In genomic region chr16:3190949-3191353, GRCh38 we compare ENCODE assay signal across 10 cellular contexts. TPM values are rescaled to one million over a fixed set of nuclear protein-coding genes. Genes with fewer than 3 reads are reported as not detected.
DNase-seq lines count a peak whose midpoint lies in the region; ATAC-seq, FAIRE-seq and TF ChIP-seq lines count a peak whose summit lies in the region.
"Had no signal": no experiment of that assay in that cellular context is flagged by ENCODE, and none has a peak within 500 bp of the region (broad histone marks: within the 10 kb centered on the region; RNA-seq: fewer than 3 reads in every experiment).

No MANE protein-coding gene starts in this region.

- H3K79me2 ChIP-seq in astrocyte (ENCODE audit: insufficient read depth, low read length) = no peaks in the 10 kb centered on the region

- H3K23ac ChIP-seq in IMR-90 (ENCODE audit: low read depth, low read length) = no peak overlapping the region

- no peaks in the 10 kb centered on the region for H3K9me1 ChIP-seq in IMR-90 (ENCODE audit: insufficient read depth, low read length)

- no peak for TF ChIP-seq RAD21 in IMR-90 (IDR thresholded peaks at IDR 0.05; ENCODE audit: low read length)

- dilution Hi-C loops in IMR-90 (cut with HindIII; ENCODE audit: low sequenced_read_pairs, unreplicated experiment) = no loop called here

- CTCF ChIA-PET in Calu3 (lab: Charles Lee) (interaction anchor here (0.8 to 0.9 kb wide), 2 partner anchors 20 to 73 kb away, joined by 3 to 12 read pairs; no protein-coding TSS in a partner anchor), IMR-90 (lab: Yijun Ruan, JAX) (no interaction called here)

- DNase-seq in Calu3 (no peak), IMR-90 (no peak), astrocyte (ENCODE audit: low read depth) (no peak), naive B cell (no peak), left lobe of liver (ENCODE audit: low spot score) (no peak), 8988T (no peak)
- DNase-seq: NCI-H187 had no signal

- TF ChIP-seq POLR2A in IMR-90 (IDR thresholded peaks at IDR 0.05; ENCODE audit: low read depth, low read length) = no peak

- no peak overlapping the region for H3K14ac ChIP-seq in IMR-90 (replicated peaks; ENCODE audit: low read depth, low read length)

- no peak overlapping the region for H2BK120ac ChIP-seq in IMR-90 (ENCODE audit: low read depth, low read length)

- H3K9me3 Mint-ChIP-seq in Calu3 (ENCODE audit: low read depth, unreplicated experiment) (no peaks in the 10 kb centered on the region), astrocyte (ENCODE audit: unreplicated experiment) (peaks cover 9% of the 10 kb centered on the region), naive B cell (peaks cover 0 to 39% (median 12%) of the 10 kb centered on the region in 7 donors)

- no peaks in the 10 kb centered on the region for H3K36me3 ChIP-seq in IMR-90 (ENCODE audit: control insufficient read depth, insufficient read depth, low read length)
- no peaks in the 10 kb centered on the region for H3K36me3 ChIP-seq in astrocyte (ENCODE audit: insufficient read depth, low read length)

- no peak overlapping the region for H3K27ac ChIP-seq in IMR-90 (ENCODE audit: insufficient read depth, low read length)
- H3K27ac ChIP-seq in astrocyte (ENCODE audit: low read depth, low read length) = no peak overlapping the region

- peak overlapping the region; percentile 49 for H3K4me3 ChIP-seq in IMR-90 (ENCODE audit: insufficient read depth, low read depth, low read length)
- H3K4me3 ChIP-seq in astrocyte (ENCODE audit: insufficient read depth, low read depth, low read length) = peak overlapping the region; percentile 41

- peaks cover 25% of the 10 kb centered on the region for H3K4me1 Mint-ChIP-seq in Calu3 (ENCODE audit: low read depth, unreplicated experiment)
- H3K4me1 Mint-ChIP-seq in astrocyte (ENCODE audit: low read depth, unreplicated experiment) = no peaks in the 10 kb centered on the region
- peaks cover 7 to 41% (median 17%) of the 10 kb centered on the region in 3 donors for H3K4me1 Mint-ChIP-seq in naive B cell

- peaks cover 2% of the 10 kb centered on the region for H4K20me1 ChIP-seq in IMR-90 (ENCODE audit: insufficient read depth, low read length)
- H4K20me1 ChIP-seq in astrocyte (ENCODE audit: insufficient read depth, low read length) = no peaks in the 10 kb centered on the region

- H3K4me2 ChIP-seq in IMR-90 (ENCODE audit: low read depth, low read length) (peak overlapping the region; percentile 85), astrocyte (ENCODE audit: low read length) (peak overlapping the region; percentile 79)

- ATAC-seq in IMR-90 (ENCODE audit: low read depth) (no peak), naive B cell (ENCODE audit: low read depth in 2 of 2) (peak in 1 of 2 donors; percentile 35), GM19463 (IDR thresholded peaks at IDR 0.05; ENCODE audit: unreplicated experiment) (no peak), GM18909 (IDR thresholded peaks at IDR 0.05; ENCODE audit: poor library complexity, unreplicated experiment) (no peak), left lobe of liver (no peak)

- H2AK9ac ChIP-seq in IMR-90 (replicated peaks; ENCODE audit: low read depth, low read length, poor library complexity) = no peak overlapping the region

- H3K27me3 ChIP-seq in IMR-90 (ENCODE audit: control insufficient read depth, insufficient read depth, low read length) (peaks cover 6% of the 10 kb centered on the region; the same call in 1 of the 2 replicates), astrocyte (ENCODE audit: insufficient read depth, low read length) (peaks cover 6% of the 10 kb centered on the region)

- no peak overlapping the region for H3K9ac ChIP-seq in IMR-90 (ENCODE audit: low read depth, low read length)
- H3K9ac ChIP-seq in astrocyte (ENCODE audit: low read length) = no peak overlapping the region

- H3K27ac Mint-ChIP-seq in Calu3 (ENCODE audit: unreplicated experiment) (peak overlapping the region; percentile 46), astrocyte (ENCODE audit: unreplicated experiment) (no peak overlapping the region), naive B cell (peak overlapping the region in 4 of 6 donors; percentile 58 to 90 (median 84))

- TF ChIP-seq CTCF in Calu3 (IDR thresholded peaks at IDR 0.05; ENCODE audit: unreplicated experiment) = no peak
- TF ChIP-seq CTCF in IMR-90 (conservative IDR thresholded peaks at IDR 0.05; ENCODE audit: low read depth, low read length) = no peak
- no peak for TF ChIP-seq CTCF in astrocyte (IDR thresholded peaks at IDR 0.05; ENCODE audit: insufficient read depth, low read depth, low read length)

- H3K36me3 Mint-ChIP-seq in Calu3 (ENCODE audit: insufficient read depth, unreplicated experiment) = peaks cover 43% of the 10 kb centered on the region
- no peaks in the 10 kb centered on the region for H3K36me3 Mint-ChIP-seq in astrocyte (ENCODE audit: low read depth, unreplicated experiment)
- peaks cover 11 to 22% of the 10 kb centered on the region in 2 donors for H3K36me3 Mint-ChIP-seq in naive B cell

- no peak overlapping the region for H2BK15ac ChIP-seq in IMR-90 (ENCODE audit: low read depth, low read length)

- no peak overlapping the region for H2BK20ac ChIP-seq in IMR-90 (ENCODE audit: low read depth, low read length)

- H3K4me3 Mint-ChIP-seq in Calu3 (ENCODE audit: low read depth, unreplicated experiment) = peak overlapping the region; percentile 54
- peak overlapping the region; percentile 84 for H3K4me3 Mint-ChIP-seq in astrocyte (ENCODE audit: unreplicated experiment)
- H3K4me3 Mint-ChIP-seq in naive B cell = peak overlapping the region in 5 of 8 donors; percentile 30 to 83 (median 73)

- H3K79me1 ChIP-seq in IMR-90 (ENCODE audit: low read depth in 1 of 2, low read length in 2 of 2) = no peaks in the 10 kb centered on the region

- in situ Hi-C loops in IMR-90 (cut with MboI; ENCODE audit: low sequenced_read_pairs) = no loop called here

- H2AFZ ChIP-seq in IMR-90 (replicated peaks; ENCODE audit: low read length, poor library complexity) (peak overlapping the region; percentile 36), astrocyte (ENCODE audit: low read depth, low read length) (no peak overlapping the region)

- H3K4ac ChIP-seq in IMR-90 (ENCODE audit: low read depth, low read length) = no peak overlapping the region

- no peak for FAIRE-seq in astrocyte (lab: Jason Lieb, UNC)

- H2AK5ac ChIP-seq in IMR-90 (ENCODE audit: low read depth, low read length) = no peak overlapping the region

- H4K5ac ChIP-seq in IMR-90 (ENCODE audit: low read depth, low read length) = no peak overlapping the region

- no TSS peak for BruUV-seq in Calu3 (replicated peaks; lab: Mats Ljungman, UMichigan)
- no TSS peak for BruUV-seq in IMR-90 (replicated peaks; lab: Mats Ljungman, UMichigan)

- H3K27me3 Mint-ChIP-seq in Calu3 (ENCODE audit: unreplicated experiment) = peaks cover 70% of the 10 kb centered on the region
- peaks cover 28% of the 10 kb centered on the region for H3K27me3 Mint-ChIP-seq in astrocyte (ENCODE audit: low read depth, unreplicated experiment)
- H3K27me3 Mint-ChIP-seq in naive B cell = peaks cover 67 to 86% (median 70%) of the 10 kb centered on the region in 3 donors

- H4K8ac ChIP-seq in IMR-90 (ENCODE audit: low read depth in 2 of 2, low read length in 2 of 2) = no peak overlapping the region

- H3K9me3 ChIP-seq in IMR-90 (ENCODE audit: control insufficient read depth, insufficient read depth, low read length) (no peaks in the 10 kb centered on the region), astrocyte (ENCODE audit: insufficient read depth, low read depth, low read length) (no peaks in the 10 kb centered on the region)

- no peak overlapping the region for H3K18ac ChIP-seq in IMR-90 (ENCODE audit: low read depth, low read length)

- no CpG with 5 or more reads among the region's 16 CpGs for WGBS in IMR-90 (ENCODE audit: extremely low coverage in 2 of 2, insufficient read length in 1 of 2), 2 experiments

- POLR2A ChIA-PET in IMR-90 (lab: Charles Lee; ENCODE audit: unreplicated experiment) = no interaction called here

- H3K4me1 ChIP-seq in IMR-90 (ENCODE audit: control insufficient read depth, insufficient read depth, low read length) = peaks cover 2% of the 10 kb centered on the region; the same call in 1 of the 2 replicates
- H3K4me1 ChIP-seq in astrocyte (ENCODE audit: insufficient read depth, low read length) = peaks cover 12% of the 10 kb centered on the region

- H4K91ac ChIP-seq in IMR-90 (ENCODE audit: insufficient read depth, low read depth, low read length) = no peak overlapping the region

- intact Hi-C loops in Calu3 (cut with micrococcal nuclease; ENCODE audit: unreplicated experiment) (no loop called here), IMR-90 (cut with micrococcal nuclease) (no loop called here)

- no peak overlapping the region for H3K56ac ChIP-seq in IMR-90 (ENCODE audit: extremely low read depth, insufficient read depth, low read length)

- no peak overlapping the region for H2BK5ac ChIP-seq in IMR-90 (ENCODE audit: low read depth, low read length, poor library complexity, severe bottlenecking)

TF ChIP-seq in IMR-90, 13 proteins besides CTCF, POLR2A, EP300 and RAD21 (continues in another document):
- TF ChIP-seq NFE2L2 (IDR thresholded peaks at IDR 0.05; ENCODE audit: low read depth, low read length) (no peak), CEBPB (IDR thresholded peaks at IDR 0.05; ENCODE audit: low read depth, low read length) (no peak), BHLHE40 (IDR thresholded peaks at IDR 0.05; ENCODE audit: low read depth, low read length) (no peak)

RNA-seq across cellular contexts. Expression of gene OR1F1, which starts 2.9 kb away (rescaled TPM):
- total RNA-seq in Calu3 (2022) = 0.40 and 0.54 TPM in 2 replicates
- total RNA-seq in IMR-90 (2012; rRNA removed) = not detected in 2 replicates
- 0.12 and 0.27 TPM in 2 replicates for polyA plus RNA-seq in IMR-90 (2012; rRNA removed)
- polyA plus RNA-seq in IMR-90 (2012; cell fraction: cytosol; rRNA removed) = 0.18 TPM in 1 of 2 replicates, not detected in the other
- polyA plus RNA-seq in IMR-90 (2012; cell fraction: nucleus; rRNA removed; ENCODE audit: low replicate concordance) = 0.29 and 0.42 TPM in 2 replicates
- total RNA-seq in astrocyte = 0.32 TPM in 1 of 2 replicates, not detected in the other
- polyA plus RNA-seq in naive B cell (ENCODE audit: low read depth in 6 of 6) = not detected
- not detected for total RNA-seq in left lobe of liver
- total RNA-seq: renal cortical epithelial cell had no signal

RNA-seq across cellular contexts. Expression of gene ZNF200, which starts 44.0 kb away (rescaled TPM):
- total RNA-seq in Calu3 (2022) = 12.7 and 14.6 TPM in 2 replicates
- total RNA-seq in IMR-90 (2012; rRNA removed) = 7.5 and 8.3 TPM in 2 replicates
- polyA plus RNA-seq in IMR-90 (2012; rRNA removed) = 2.8 and 3.7 TPM in 2 replicates
- polyA plus RNA-seq in IMR-90 (2012; cell fraction: cytosol; rRNA removed) = 1.3 and 1.5 TPM in 2 replicates
- polyA plus RNA-seq in IMR-90 (2012; cell fraction: nucleus; rRNA removed; ENCODE audit: low replicate concordance) = 3.0 and 5.3 TPM in 2 replicates
- 8.6 and 9.2 TPM in 2 replicates for total RNA-seq in astrocyte
- polyA plus RNA-seq in naive B cell (ENCODE audit: low read depth in 6 of 6) = 10 to 100 TPM in 4 of 6 donors, 1 to 10 TPM in 2; 5.4 to 13.8 (median 11.0) TPM
- total RNA-seq in left lobe of liver = 2.2 TPM

RNA-seq across cellular contexts. Expression of gene ZNF213, which starts 56.1 kb away (rescaled TPM):
- total RNA-seq in Calu3 (2022) (9.8 and 11.8 TPM in 2 replicates), IMR-90 (2012; rRNA removed) (0.56 and 0.72 TPM in 2 replicates), astrocyte (11.3 and 12.0 TPM in 2 replicates), left lobe of liver (2.7 TPM)
- polyA plus RNA-seq in IMR-90 (2012; rRNA removed) (4.0 and 4.1 TPM in 2 replicates), naive B cell (ENCODE audit: low read depth in 6 of 6) (1 to 10 TPM in 4 of 6 donors, under 1 TPM in 1, not detected in 1; 0.38 to 2.7 (median 1.6) TPM)
- polyA plus RNA-seq in IMR-90 (2012; cell fraction: cytosol; rRNA removed) = 2.3 and 4.0 TPM in 2 replicates
- polyA plus RNA-seq in IMR-90 (2012; cell fraction: nucleus; rRNA removed; ENCODE audit: low replicate concordance) = 1.7 and 4.7 TPM in 2 replicates
